ENCODE assay signal across 31 cellular contexts in genomic region chr15:29263289-29263688, GRCh38.
"Had no signal": no experiment of that assay in that cellular context is flagged by ENCODE, and none has a peak within 500 bp of the region (broad histone marks: within the 10 kb centered on the region; RNA-seq: fewer than 3 reads in every experiment).

No MANE protein-coding gene starts in this region.

- H3K9me3 Mint-ChIP-seq: activated B cell treated with CpG ODN at 0.5 μM for 24 hours; activated CD8-positive, alpha-beta T cell treated with anti-CD3 and anti-CD28 coated beads for 36 hours; activated naive CD4-positive, alpha-beta T cell treated with anti-CD3 and anti-CD28 coated beads, Interleukin-2, amount 50 U/mL, for 72 hours; activated naive CD8-positive, alpha-beta T cell treated with anti-CD3 and anti-CD28 coated beads, Interleukin-2, amount 10 ng/mL, durations not matched to agents 7 days and 5 days; activated T-cell treated with anti-CD3 and anti-CD28 coated beads, Interleukin-2, amount 50 U/mL, for 4 hours; activated T-helper 17 cell treated with anti-CD3 and anti-CD28 coated beads, Interleukin-2, amount 50 U/mL, for 72 hours; brain; endodermal cell; T-helper 1 cell treated with Interleukin-12 subunit alpha and Interleukin-12 subunit beta and Interleukin-4 antibody, amounts not matched to agents 30 μg/mL and 1 μg/mL, for 36 hours; T-helper 2 cell treated with Interferon-gamma antibody and Interleukin-4, amounts not matched to agents 5 μg/mL and 100 μg/mL, for 36 hours had no signal

- H3K36me3 Mint-ChIP-seq: activated naive CD4-positive, alpha-beta T cell treated with anti-CD3 and anti-CD28 coated beads, Interleukin-2, amount 50 U/mL, for 72 hours; activated naive CD8-positive, alpha-beta T cell treated with anti-CD3 and anti-CD28 coated beads, Interleukin-2, amount 10 ng/mL, durations not matched to agents 7 days and 5 days; brain had no signal

- H3K27ac Mint-ChIP-seq: activated B cell treated with CpG ODN at 0.5 μM for 24 hours; activated CD8-positive, alpha-beta T cell treated with anti-CD3 and anti-CD28 coated beads for 36 hours; activated naive CD4-positive, alpha-beta T cell treated with anti-CD3 and anti-CD28 coated beads, Interleukin-2, amount 50 U/mL, for 72 hours; activated naive CD8-positive, alpha-beta T cell treated with anti-CD3 and anti-CD28 coated beads, Interleukin-2, amount 10 ng/mL, durations not matched to agents 7 days and 5 days; activated T-helper 17 cell treated with anti-CD3 and anti-CD28 coated beads, Interleukin-2, amount 50 U/mL, for 72 hours; brain; endodermal cell; T-helper 1 cell treated with Interleukin-12 subunit alpha and Interleukin-12 subunit beta and Interleukin-4 antibody, amounts not matched to agents 30 μg/mL and 1 μg/mL, for 36 hours; T-helper 2 cell treated with Interferon-gamma antibody and Interleukin-4, amounts not matched to agents 5 μg/mL and 100 μg/mL, for 36 hours had no signal

- H3K4me1 ChIP-seq: breast epithelium, colonic mucosa had no signal

- H3K36me3 ChIP-seq: ascending aorta, breast epithelium, cardiac muscle cell, colonic mucosa, gastrocnemius medialis, heart right ventricle, WERI-Rb-1 had no signal

- H3K4me3 Mint-ChIP-seq: activated B cell treated with CpG ODN at 0.5 μM for 24 hours; activated CD8-positive, alpha-beta T cell treated with anti-CD3 and anti-CD28 coated beads for 36 hours; activated naive CD8-positive, alpha-beta T cell treated with anti-CD3 and anti-CD28 coated beads, Interleukin-2, amount 10 ng/mL, durations not matched to agents 7 days and 5 days; activated T-cell treated with anti-CD3 and anti-CD28 coated beads, Interleukin-2, amount 50 U/mL, for 4 hours; activated T-helper 17 cell treated with anti-CD3 and anti-CD28 coated beads, Interleukin-2, amount 50 U/mL, for 72 hours; brain; endodermal cell; T-helper 1 cell treated with Interleukin-12 subunit alpha and Interleukin-12 subunit beta and Interleukin-4 antibody, amounts not matched to agents 30 μg/mL and 1 μg/mL, for 36 hours; T-helper 2 cell treated with Interferon-gamma antibody and Interleukin-4, amounts not matched to agents 5 μg/mL and 100 μg/mL, for 36 hours had no signal

- H3K9me3 ChIP-seq: ascending aorta, breast epithelium, colonic mucosa, gastrocnemius medialis, heart right ventricle had no signal

- H3K27me3 ChIP-seq: ascending aorta, breast epithelium, cardiac muscle cell, colonic mucosa, gastrocnemius medialis, heart right ventricle had no signal

- H3K27me3 Mint-ChIP-seq: activated B cell treated with CpG ODN at 0.5 μM for 24 hours; activated CD8-positive, alpha-beta T cell treated with anti-CD3 and anti-CD28 coated beads for 36 hours; activated naive CD8-positive, alpha-beta T cell treated with anti-CD3 and anti-CD28 coated beads, Interleukin-2, amount 10 ng/mL, durations not matched to agents 7 days and 5 days; activated T-helper 17 cell treated with anti-CD3 and anti-CD28 coated beads, Interleukin-2, amount 50 U/mL, for 72 hours; brain had no signal

- H3K27ac ChIP-seq: ascending aorta, breast epithelium, cardiac muscle cell, colonic mucosa, gastrocnemius medialis, heart right ventricle, WERI-Rb-1 had no signal

- ATAC-seq: activated CD4-positive, CD25-positive, alpha-beta regulatory T cell treated with anti-CD3 and anti-CD28 coated beads, Interleukin-2, amount 50 U/mL, for 24 hours; activated CD8-positive, alpha-beta T cell treated with anti-CD3 and anti-CD28 coated beads for 36 hours; activated naive CD4-positive, alpha-beta T cell treated with anti-CD3 and anti-CD28 coated beads, Interleukin-2, amount 50 U/mL, for 72 hours; activated T-cell treated with anti-CD3 and anti-CD28 coated beads, Interleukin-2, amount 50 U/mL, for 4 hours; activated T-helper 17 cell treated with anti-CD3 and anti-CD28 coated beads, Interleukin-2, amount 50 U/mL, for 72 hours; esophagus mucosa; gastrocnemius medialis; heart right ventricle had no signal

- H3K4me3 ChIP-seq: ascending aorta, breast epithelium, cardiac muscle cell, colonic mucosa, gastrocnemius medialis, heart right ventricle had no signal

- DNase-seq: activated B cell treated with CpG ODN at 0.5 μM for 24 hours; activated CD4-positive, alpha-beta T cell treated with anti-CD3 and anti-CD28 coated beads for 48 hours; activated CD4-positive, alpha-beta T cell treated with anti-CD3 and anti-CD28 coated beads, Interleukin-2, amount 50 U/mL, for 1 hour; activated CD4-positive, alpha-beta T cell treated with anti-CD3 and anti-CD28 coated beads, Interleukin-2, amount 50 U/mL, for 48 hours; activated CD8-positive, alpha-beta memory T cell treated with anti-CD3 and anti-CD28 coated beads for 24 hours; activated CD8-positive, alpha-beta T cell treated with anti-CD3 and anti-CD28 coated beads for 36 hours; activated effector memory CD4-positive, alpha-beta T cell treated with Interleukin-2 at 50 U/mL for 16 hours; activated gamma-delta T cell treated with Interleukin-2 at 50 U/mL for 16 hours; activated naive CD4-positive, alpha-beta T cell treated with Interleukin-2 at 50 U/mL for 16 hours; activated naive CD8-positive, alpha-beta T cell treated with anti-CD3 and anti-CD28 coated beads, Interleukin-2, amount 10 ng/mL, durations not matched to agents 7 days and 5 days; activated T-cell treated with anti-CD3 and anti-CD28 coated beads, Interleukin-2, amount 50 U/mL, for 4 hours; central memory CD4-positive, alpha-beta T cell; cerebellar nuclear complex; colonic mucosa; effector CD8-positive, alpha-beta T cell; endodermal cell; foreskin fibroblast; gastrocnemius medialis; heart right ventricle; T1000; WERI-Rb-1 had no signal
